27 cellular contexts compared by ENCODE assay signal in the genomic region with DNA sequence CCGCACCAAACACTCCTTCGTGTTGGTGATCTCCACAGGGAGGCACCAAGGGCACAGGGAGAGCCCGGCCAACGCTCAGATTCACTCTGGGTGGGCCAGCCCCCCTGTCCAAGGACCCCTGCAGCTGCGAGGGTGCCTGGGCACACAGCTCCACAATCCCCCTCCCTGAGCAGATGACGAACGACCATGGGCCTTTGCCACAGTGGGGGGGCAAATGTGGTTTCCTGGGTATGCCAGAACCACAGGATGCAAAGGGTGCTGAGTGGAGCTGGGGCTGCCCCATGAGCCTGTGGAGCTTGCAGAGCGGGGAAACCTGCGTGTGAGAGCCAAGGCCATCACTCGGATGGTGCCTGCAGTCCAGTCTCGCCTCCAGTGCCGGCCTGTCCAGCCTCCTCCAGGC. TPM values are rescaled to one million over a fixed set of nuclear protein-coding genes. Genes with fewer than 3 reads are reported as not detected.
DNase-seq lines count a peak whose midpoint lies in the region; ATAC-seq, FAIRE-seq and TF ChIP-seq lines count a peak whose summit lies in the region.
"Had no signal": no experiment of that assay in that cellular context is flagged by ENCODE, and none has a peak within 500 bp of the region (broad histone marks: within the 10 kb centered on the region; RNA-seq: fewer than 3 reads in every experiment).

No MANE protein-coding gene starts in this region.

- CTCF ChIA-PET in activated naive CD4-positive, alpha-beta T cell treated with anti-CD3 and anti-CD28 coated beads for 36 hours (lab: Charles Lee) = interaction anchor here (1.2 to 2.6 kb wide), 4 partner anchors 11 to 152 kb away, joined by 3 to 10 read pairs (median 5); no protein-coding TSS in a partner anchor
- CTCF ChIA-PET in activated B cell treated with CpG ODN at 0.5 μM for 24 hours (lab: Charles Lee) = interaction anchor here (0.6 to 0.8 kb wide), 2 partner anchors 10 to 11 kb away, joined by 3 read pairs; no protein-coding TSS in a partner anchor

- H3K27ac ChIP-seq in kidney (ENCODE audit: low read depth in 2 of 2, low read length in 2 of 2) = no peak overlapping the region
- H3K27ac ChIP-seq: epithelial cell of prostate, parathyroid adenoma had no signal

- peaks cover 45% of the 10 kb centered on the region for H3K4me1 Mint-ChIP-seq in activated naive CD4-positive, alpha-beta T cell treated with anti-CD3 and anti-CD28 coated beads for 36 hours (ENCODE audit: low read depth)
- H3K4me1 Mint-ChIP-seq in activated B cell treated with CpG ODN at 0.5 μM for 24 hours = peaks cover 100% of the 10 kb centered on the region
- H3K4me1 Mint-ChIP-seq in mesothelial cell of epicardium = no peaks in the 10 kb centered on the region

- no peak for FAIRE-seq in kidney (lab: Jason Lieb, UNC)
- FAIRE-seq: bronchial epithelial cell, H54, keratinocyte, urothelium cell line had no signal

- no peak for ATAC-seq in activated B cell treated with CpG ODN at 0.5 μM for 24 hours (ENCODE audit: low read depth)
- ATAC-seq: activated T-helper 17 cell treated with anti-CD3 and anti-CD28 coated beads, Interleukin-2, amount 50 U/mL, for 72 hours had no signal

- no peak for TF ChIP-seq CTCF in activated B cell treated with CpG ODN at 0.5 μM for 24 hours (IDR thresholded peaks at IDR 0.05)
- no peak for TF ChIP-seq CTCF in mesothelial cell of epicardium (IDR thresholded peaks at IDR 0.05; ENCODE audit: unreplicated experiment)
- TF ChIP-seq CTCF in kidney (IDR thresholded peaks at IDR 0.05; ENCODE audit: borderline replicate concordance, extremely low read depth, insufficient read depth) = no peak

- H3K9me3 Mint-ChIP-seq in activated naive CD4-positive, alpha-beta T cell treated with anti-CD3 and anti-CD28 coated beads for 36 hours = no peaks in the 10 kb centered on the region
- H3K9me3 Mint-ChIP-seq in activated B cell treated with CpG ODN at 0.5 μM for 24 hours (no peaks in the 10 kb centered on the region), mesothelial cell of epicardium (no peaks in the 10 kb centered on the region)
- H3K9me3 Mint-ChIP-seq: activated T-helper 17 cell treated with anti-CD3 and anti-CD28 coated beads, Interleukin-2, amount 50 U/mL, for 72 hours had no signal

- POLR2A ChIA-PET in activated B cell treated with CpG ODN at 0.5 μM for 24 hours (lab: Charles Lee) = interaction anchor here (0.7 to 16.5 kb wide), 10 partner anchors 7 to 141 kb away, joined by 3 to 941 read pairs (median 5); no protein-coding TSS in a partner anchor

- peaks cover 0 to 2% of the 10 kb centered on the region in 2 donors for H3K4me1 ChIP-seq in kidney (ENCODE audit: control insufficient read depth in 1 of 2, insufficient read depth in 1 of 2, low read depth in 1 of 2, low read length in 2 of 2)
- H3K4me1 ChIP-seq: parathyroid adenoma had no signal

- intact Hi-C loops in activated naive CD4-positive, alpha-beta T cell treated with anti-CD3 and anti-CD28 coated beads for 36 hours (cut with micrococcal nuclease) = loop anchor here (2.0 to 5.0 kb wide), 2 partner anchors 32 to 150 kb away; no protein-coding TSS in a partner anchor
- intact Hi-C loops in activated B cell treated with CpG ODN at 0.5 μM for 24 hours (cut with micrococcal nuclease) (no loop called here), kidney (cut with DNase I) (no loop called here)

- H3K36me3 ChIP-seq in kidney (ENCODE audit: control insufficient read depth in 1 of 2, insufficient read depth in 2 of 2, low read length in 2 of 2) = peaks cover 4 to 5% of the 10 kb centered on the region in 2 donors

- peak; percentile 38 for DNase-seq in activated naive CD4-positive, alpha-beta T cell treated with anti-CD3 and anti-CD28 coated beads for 36 hours
- DNase-seq in activated naive CD4-positive, alpha-beta T cell (lab: John Stamatoyannopoulos, UW) = no peak
- no peak for DNase-seq in activated B cell treated with CpG ODN at 0.5 μM for 24 hours
- no peak for DNase-seq in mesothelial cell of epicardium (ENCODE audit: low spot score in 2 of 2, unreplicated experiment in 2 of 2)
- no peak for DNase-seq in stimulated activated CD4-positive, alpha-beta T cell treated with anti-CD3 and anti-CD28 coated beads, Interleukin-4, amount 100 ng/mL, for 4 hours
- no peak for DNase-seq in NCI-H2196 (lab: John Stamatoyannopoulos, UW; ENCODE audit: unreplicated experiment)
- DNase-seq in kidney = no peak
- DNase-seq in epidermal melanocyte (ENCODE audit: insufficient read length, low spot score) = no peak
- DNase-seq: activated CD4-positive, alpha-beta T cell treated with anti-CD3 and anti-CD28 coated beads, Interleukin-2, amount 50 U/mL, for 1 hour; foreskin fibroblast; hypothalamus; NCI-H1436 treated with DMSO at 0.1 percent for 48 hours; NCI-H69; SHP77; stimulated activated CD4-positive, alpha-beta T cell treated with anti-CD3 and anti-CD28 coated beads, Interleukin-2, amount 100 ng/mL, for 48 hours; substantia nigra had no signal

- H3K9me3 ChIP-seq in kidney (ENCODE audit: control insufficient read depth in 1 of 2, low read length in 2 of 2) = no peaks in the 10 kb centered on the region

- H3K9ac ChIP-seq in kidney (ENCODE audit: low read length in 2 of 2) = no peak overlapping the region
- H3K9ac ChIP-seq: parathyroid adenoma had no signal

- no peak overlapping the region for H3K4me3 Mint-ChIP-seq in activated naive CD4-positive, alpha-beta T cell treated with anti-CD3 and anti-CD28 coated beads for 36 hours
- peak overlapping the region; percentile 84 for H3K4me3 Mint-ChIP-seq in activated B cell treated with CpG ODN at 0.5 μM for 24 hours
- H3K4me3 Mint-ChIP-seq in mesothelial cell of epicardium = no peak overlapping the region
- H3K4me3 Mint-ChIP-seq: activated T-helper 17 cell treated with anti-CD3 and anti-CD28 coated beads, Interleukin-2, amount 50 U/mL, for 72 hours had no signal

- H3K27me3 Mint-ChIP-seq in activated naive CD4-positive, alpha-beta T cell treated with anti-CD3 and anti-CD28 coated beads for 36 hours (ENCODE audit: low read depth) = no peaks in the 10 kb centered on the region
- H3K27me3 Mint-ChIP-seq in activated B cell treated with CpG ODN at 0.5 μM for 24 hours (no peaks in the 10 kb centered on the region), mesothelial cell of epicardium (ENCODE audit: low read depth) (no peaks in the 10 kb centered on the region)
- H3K27me3 Mint-ChIP-seq: activated T-helper 17 cell treated with anti-CD3 and anti-CD28 coated beads, Interleukin-2, amount 50 U/mL, for 72 hours had no signal

- peaks cover 19% of the 10 kb centered on the region for H3K36me3 Mint-ChIP-seq in activated naive CD4-positive, alpha-beta T cell treated with anti-CD3 and anti-CD28 coated beads for 36 hours (ENCODE audit: low read depth)
- peaks cover 81% of the 10 kb centered on the region for H3K36me3 Mint-ChIP-seq in activated B cell treated with CpG ODN at 0.5 μM for 24 hours (ENCODE audit: low read depth)
- H3K36me3 Mint-ChIP-seq in mesothelial cell of epicardium = peaks cover 13% of the 10 kb centered on the region

- H3K27ac Mint-ChIP-seq in activated naive CD4-positive, alpha-beta T cell treated with anti-CD3 and anti-CD28 coated beads for 36 hours = no peak overlapping the region
- H3K27ac Mint-ChIP-seq in activated B cell treated with CpG ODN at 0.5 μM for 24 hours = peak overlapping the region; percentile 83
- H3K27ac Mint-ChIP-seq in mesothelial cell of epicardium = peak overlapping the region; percentile 30
- H3K27ac Mint-ChIP-seq: activated T-helper 17 cell treated with anti-CD3 and anti-CD28 coated beads, Interleukin-2, amount 50 U/mL, for 72 hours had no signal

- H3K4me3 ChIP-seq in kidney (ENCODE audit: low read length in 2 of 2) = no peak overlapping the region

RNA-seq across cellular contexts. Expression of a gene that starts 31.0 kb away (rescaled TPM):
- 10 to 100 TPM; 31.2 to 34.1 TPM for total RNA-seq in activated naive CD4-positive, alpha-beta T cell treated with anti-CD3 and anti-CD28 coated beads for 36 hours
- total RNA-seq in activated B cell treated with CpG ODN at 0.5 μM for 24 hours (246 and 269 TPM in 2 replicates), mesothelial cell of epicardium (73.9 to 76.8 TPM (median 74.8 TPM) in 3 replicates), kidney (46.5 TPM)
- 22.2 TPM for polyA plus RNA-seq in kidney (ENCODE audit: insufficient read depth, low read depth, low replicate concordance)

RNA-seq across cellular contexts. Expression of a gene that starts 47.5 kb away (rescaled TPM):
- total RNA-seq in activated naive CD4-positive, alpha-beta T cell treated with anti-CD3 and anti-CD28 coated beads for 36 hours = not detected
- 1.4 and 2.0 TPM in 2 replicates for total RNA-seq in activated B cell treated with CpG ODN at 0.5 μM for 24 hours
- 0.04 to 0.07 TPM in 2 of 3 replicates, not detected in the other for total RNA-seq in mesothelial cell of epicardium
- total RNA-seq in kidney = 0.54 TPM
- polyA plus RNA-seq in kidney (ENCODE audit: insufficient read depth, low read depth, low replicate concordance) = 0.09 TPM
- total RNA-seq: activated T-helper 17 cell treated with anti-CD3 and anti-CD28 coated beads, Interleukin-2, amount 50 U/mL, for 72 hours; bronchial epithelial cell; dermis microvascular lymphatic vessel endothelial cell; lung microvascular endothelial cell; MCF 10A; skeletal muscle tissue had no signal
